ENCODE assay signal across 28 cellular contexts in the genomic region with DNA sequence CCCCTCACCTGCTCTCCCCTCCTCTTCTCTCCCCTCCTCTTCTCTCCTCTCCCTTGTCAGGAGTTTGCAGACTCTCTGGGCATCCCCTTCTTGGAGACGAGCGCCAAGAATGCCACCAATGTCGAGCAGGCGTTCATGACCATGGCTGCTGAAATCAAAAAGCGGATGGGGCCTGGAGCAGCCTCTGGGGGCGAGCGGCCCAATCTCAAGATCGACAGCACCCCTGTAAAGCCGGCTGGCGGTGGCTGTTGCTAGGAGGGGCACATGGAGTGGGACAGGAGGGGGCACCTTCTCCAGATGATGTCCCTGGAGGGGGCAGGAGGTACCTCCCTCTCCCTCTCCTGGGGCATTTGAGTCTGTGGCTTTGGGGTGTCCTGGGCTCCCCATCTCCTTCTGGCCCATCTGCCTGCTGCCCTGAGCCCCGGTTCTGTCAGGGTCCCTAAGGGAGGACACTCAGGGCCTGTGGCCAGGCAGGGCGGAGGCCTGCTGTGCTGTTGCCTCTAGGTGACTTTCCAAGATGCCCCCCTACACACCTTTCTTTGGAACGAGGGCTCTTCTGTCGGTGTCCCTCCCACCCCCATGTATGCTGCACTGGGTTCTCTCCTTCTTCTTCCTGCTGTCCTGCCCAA. TPM values are rescaled to one million over a fixed set of nuclear protein-coding genes. Genes with fewer than 3 reads are reported as not detected.
"Had no signal": no experiment of that assay in that cellular context is flagged by ENCODE, and none has a peak within 500 bp of the region (broad histone marks: within the 10 kb centered on the region; RNA-seq: fewer than 3 reads in every experiment).

No MANE protein-coding gene starts in this region.

- H3K4me1 ChIP-seq: parathyroid adenoma had no signal

- ATAC-seq: esophagus mucosa; lower lobe of right lung; natural killer cell treated with Interleukin-12 subunit alpha and Interleukin-12 subunit beta and Interleukin-15 and Interleukin-18, amount 100 ng/mL, for 72 hours; right lobe of liver; stimulated activated effector memory CD8-positive, alpha-beta T cell treated with anti-CD3 and anti-CD28 coated beads, Interleukin-12 subunit alpha, Interleukin-12 subunit beta, amount 100 ng/mL, for 72 hours; stimulated activated naive CD8-positive, alpha-beta T cell treated with anti-CD3 and anti-CD28 coated beads, Interleukin-15, Interleukin-2, amounts not matched to agents 100 U/mL and 50 U/mL, for 24 hours had no signal

- H3K4me3 ChIP-seq: dorsolateral prefrontal cortex, heart right ventricle, left ventricle myocardium inferior, lower lobe of right lung, prostate gland, right lobe of liver, suprapubic skin, thyroid gland, upper lobe of left lung, uterus had no signal

- H3K36me3 ChIP-seq: uterus had no signal

- H3K27ac Mint-ChIP-seq: memory B cell; natural killer cell treated with Interleukin-12 subunit alpha and Interleukin-12 subunit beta and Interleukin-15 and Interleukin-18, amount 100 ng/mL, for 72 hours; stimulated activated effector memory CD8-positive, alpha-beta T cell treated with anti-CD3 and anti-CD28 coated beads, Interleukin-12 subunit alpha, Interleukin-12 subunit beta, amount 100 ng/mL, for 72 hours had no signal

- FAIRE-seq: endometrium, frontal cortex had no signal

- H3K9me3 ChIP-seq: heart right ventricle, left ventricle myocardium inferior, lower lobe of right lung, prostate gland, right lobe of liver, suprapubic skin, thyroid gland, upper lobe of left lung, uterus had no signal

- H3K27ac ChIP-seq: heart right ventricle, left ventricle myocardium inferior, lower lobe of right lung, parathyroid adenoma, prostate gland, right lobe of liver, suprapubic skin, thyroid gland, upper lobe of left lung, uterus had no signal

- H2AFZ ChIP-seq: parathyroid adenoma had no signal

- H3K79me2 ChIP-seq: parathyroid adenoma had no signal

- H3K9ac ChIP-seq: parathyroid adenoma had no signal

- H3K4me3 Mint-ChIP-seq: memory B cell; natural killer cell treated with Interleukin-12 subunit alpha and Interleukin-12 subunit beta and Interleukin-15 and Interleukin-18, amount 100 ng/mL, for 72 hours had no signal

- H3K9me3 Mint-ChIP-seq: memory B cell; natural killer cell treated with Interleukin-12 subunit alpha and Interleukin-12 subunit beta and Interleukin-15 and Interleukin-18, amount 100 ng/mL, for 72 hours; stimulated activated effector memory CD8-positive, alpha-beta T cell treated with anti-CD3 and anti-CD28 coated beads, Interleukin-12 subunit alpha, Interleukin-12 subunit beta, amount 100 ng/mL, for 72 hours had no signal

- DNase-seq: cortex of kidney; dorsolateral prefrontal cortex; effector CD8-positive, alpha-beta T cell; heart right ventricle; hypothalamus; islet precursor cell; left ventricle myocardium inferior; lower lobe of right lung; midbrain; right lobe of liver; stimulated activated CD4-positive, alpha-beta T cell treated with anti-CD3 and anti-CD28 coated beads, Interleukin-4, amount 100 ng/mL, for 1 hour; stimulated activated CD8-positive, alpha-beta memory T cell treated with anti-CD3 and anti-CD28 coated beads, Interleukin-4, amount 100 ng/mL, for 48 hours; stimulated activated naive CD8-positive, alpha-beta T cell treated with anti-CD3 and anti-CD28 coated beads, Interleukin-15, Interleukin-2, amounts not matched to agents 100 U/mL and 50 U/mL, for 24 hours; thyroid gland; uterus had no signal

- H3K27me3 ChIP-seq: dorsolateral prefrontal cortex, right lobe of liver, suprapubic skin, thyroid gland, upper lobe of left lung, uterus had no signal

RNA-seq across cellular contexts. Expression of gene CNIH2, which starts 1.9 kb away (rescaled TPM):
- total RNA-seq: glomerular endothelial cell, left ventricle myocardium inferior, omental fat pad, thyroid gland had no signal

RNA-seq across cellular contexts. Expression of gene TMEM151A, which starts 15.6 kb away (rescaled TPM):
- total RNA-seq: esophagus mucosa; left ventricle myocardium inferior; lower lobe of right lung; natural killer cell treated with Interleukin-12 subunit alpha and Interleukin-12 subunit beta and Interleukin-15 and Interleukin-18, amount 100 ng/mL, for 72 hours; suprapubic skin had no signal
- polyA plus RNA-seq: fibroblast of lung had no signal
